ENCODE assay signal across 10 cellular contexts in genomic region chr12:21773799-21774198, GRCh38. TPM values are rescaled to one million over a fixed set of nuclear protein-coding genes. Genes with fewer than 3 reads are reported as not detected.
DNase-seq lines count a peak whose midpoint lies in the region; ATAC-seq, FAIRE-seq and TF ChIP-seq lines count a peak whose summit lies in the region.
"Had no signal": no experiment of that assay in that cellular context is flagged by ENCODE, and none has a peak within 500 bp of the region (broad histone marks: within the 10 kb centered on the region; RNA-seq: fewer than 3 reads in every experiment).

No MANE protein-coding gene starts in this region.

- no peaks in the 10 kb centered on the region for H3K9me3 Mint-ChIP-seq in HFFc6
- H3K9me3 Mint-ChIP-seq in nephron progenitor cell, result no peaks in the 10 kb centered on the region
- H3K9me3 Mint-ChIP-seq in activated CD8-positive, alpha-beta T cell treated with anti-CD3 and anti-CD28 coated beads for 36 hours, result no peaks in the 10 kb centered on the region

- intact Hi-C loops in esophagus muscularis mucosa (cut with DNase I), result loop anchor here (2.0 to 5.0 kb wide), 3 partner anchors 54 to 167 kb away; partner anchors contain the start of gene ABCC9
- intact Hi-C loops in activated CD8-positive, alpha-beta T cell treated with anti-CD3 and anti-CD28 coated beads for 36 hours (cut with micrococcal nuclease), result no loop called here

- H3K27me3 Mint-ChIP-seq in HFFc6 (ENCODE audit: insufficient read depth) (peaks cover 2% of the 10 kb centered on the region; the same call in 1 of the 2 replicates), nephron progenitor cell (ENCODE audit: low read depth, poor library complexity) (peaks cover 8% of the 10 kb centered on the region)
- H3K27me3 Mint-ChIP-seq in activated CD8-positive, alpha-beta T cell treated with anti-CD3 and anti-CD28 coated beads for 36 hours, result peaks cover 38% of the 10 kb centered on the region

- DNase-seq in HFFc6 (no peak), esophagus muscularis mucosa (ENCODE audit: extremely low spot score) (no peak), nephron progenitor cell (no peak), NCI-H446 (lab: John Stamatoyannopoulos, UW) (no peak), NCI-H187 treated with DMSO at 0.1 percent for 48 hours (lab: John Stamatoyannopoulos, UW) (no peak), HTR-8/SVneo (ENCODE audit: insufficient read length, low spot score) (no peak)
- no peak for DNase-seq in activated CD8-positive, alpha-beta T cell treated with anti-CD3 and anti-CD28 coated beads for 36 hours

- TF ChIP-seq CTCF in 22Rv1 (IDR thresholded peaks at IDR 0.05), result no peak
- no peak for TF ChIP-seq CTCF in HFFc6 (IDR thresholded peaks at IDR 0.05)
- no peak for TF ChIP-seq CTCF in esophagus muscularis mucosa (IDR thresholded peaks at IDR 0.05)
- no peak for TF ChIP-seq CTCF in nephron progenitor cell (IDR thresholded peaks at IDR 0.05)
- TF ChIP-seq CTCF in activated CD8-positive, alpha-beta T cell treated with anti-CD3 and anti-CD28 coated beads for 36 hours (IDR thresholded peaks at IDR 0.05), result no peak

- H3K9me3 ChIP-seq in esophagus muscularis mucosa, result no peaks in the 10 kb centered on the region

- H3K4me3 Mint-ChIP-seq in HFFc6 (peak overlapping the region; percentile 85), nephron progenitor cell (peak overlapping the region; percentile 83)
- H3K4me3 Mint-ChIP-seq in activated CD8-positive, alpha-beta T cell treated with anti-CD3 and anti-CD28 coated beads for 36 hours, result no peak overlapping the region

- H3K4me1 ChIP-seq in esophagus muscularis mucosa, result peaks cover 13 to 48% (median 38%) of the 10 kb centered on the region in 4 donors

- TF ChIP-seq POLR2A in esophagus muscularis mucosa (IDR thresholded peaks at IDR 0.05; ENCODE audit: low read depth), result no peak

- POLR2A ChIA-PET in activated CD8-positive, alpha-beta T cell treated with anti-CD3 and anti-CD28 coated beads for 36 hours (lab: Charles Lee), result interaction anchor here (1.2 kb wide), 1 partner anchor 46 kb away, joined by 3 read pairs; no protein-coding TSS in a partner anchor

- H3K27ac ChIP-seq in 22Rv1 (0 out of 2 replicates have a peak overlapping the region, but pooled peaks have one; percentile 5), esophagus muscularis mucosa (replicated peaks in 1 of 4) (peak overlapping the region; percentile 87 to 92 (median 88))
- H3K27ac ChIP-seq: C4-2B had no signal

- no peaks in the 10 kb centered on the region for H3K27me3 ChIP-seq in esophagus muscularis mucosa

- ATAC-seq in activated CD8-positive, alpha-beta T cell treated with anti-CD3 and anti-CD28 coated beads for 36 hours, result no peak

- no peak for FAIRE-seq in HTR-8/SVneo (lab: Jason Lieb, UNC)
- FAIRE-seq: urothelium cell line had no signal

- CTCF ChIA-PET in activated CD8-positive, alpha-beta T cell treated with anti-CD3 and anti-CD28 coated beads for 36 hours (lab: Charles Lee), result no interaction called here

- H3K36me3 ChIP-seq in esophagus muscularis mucosa, result peaks cover 0 to 4% (median 0%) of the 10 kb centered on the region in 4 donors

- H3K27ac Mint-ChIP-seq in HFFc6 (peak overlapping the region; percentile 20; the same call in 1 of the 2 replicates), nephron progenitor cell (no peak overlapping the region)
- no peak overlapping the region for H3K27ac Mint-ChIP-seq in activated CD8-positive, alpha-beta T cell treated with anti-CD3 and anti-CD28 coated beads for 36 hours

- H3K4me3 ChIP-seq in esophagus muscularis mucosa, result peak overlapping the region; percentile 57 to 73 (median 68)

- H3K4me1 Mint-ChIP-seq in HFFc6 (ENCODE audit: low read depth), result peaks cover 50% of the 10 kb centered on the region; the same call in 1 of the 2 replicates
- H3K4me1 Mint-ChIP-seq in nephron progenitor cell, result peaks cover 33% of the 10 kb centered on the region
- peaks cover 8% of the 10 kb centered on the region for H3K4me1 Mint-ChIP-seq in activated CD8-positive, alpha-beta T cell treated with anti-CD3 and anti-CD28 coated beads for 36 hours (ENCODE audit: low read depth)

- 7% methylated on average over 10 of the region's 10 CpGs for WGBS in esophagus muscularis mucosa

- no peak for TF ChIP-seq EP300 in esophagus muscularis mucosa (IDR thresholded peaks at IDR 0.05)

- H3K36me3 Mint-ChIP-seq in HFFc6 (ENCODE audit: low read depth) (peaks cover 18% of the 10 kb centered on the region; the same call in 1 of the 2 replicates), nephron progenitor cell (ENCODE audit: low read depth) (peaks cover 20% of the 10 kb centered on the region)
- H3K36me3 Mint-ChIP-seq in activated CD8-positive, alpha-beta T cell treated with anti-CD3 and anti-CD28 coated beads for 36 hours (ENCODE audit: low read depth), result no peaks in the 10 kb centered on the region

RNA-seq across cellular contexts. Expression of gene KCNJ8, which starts 0.7 kb away (rescaled TPM):
- 1 to 10 TPM in 5 of 6 experiments, under 1 TPM in 1; 0.69 to 8.9 (median 8.0) TPM for total RNA-seq in HFFc6 (2021; fragmentation: NEBNext Ultra II Directional; extraction: Animal tissue kit (Norgen Biotek cat#: 25700))
- 10 to 100 TPM; 17.9 to 29.8 (median 25.0) TPM for total RNA-seq in esophagus muscularis mucosa
- not detected for total RNA-seq in activated CD8-positive, alpha-beta T cell treated with anti-CD3 and anti-CD28 coated beads for 36 hours
